Comparison of ENCODE assay signal across 8 cellular contexts in genomic region chr1:201530741-201531521, GRCh38. TPM values are rescaled to one million over a fixed set of nuclear protein-coding genes. Genes with fewer than 3 reads are reported as not detected.
DNase-seq lines count a peak whose midpoint lies in the region; ATAC-seq and TF ChIP-seq lines count a peak whose summit lies in the region.

No MANE protein-coding gene starts in this region.

- 21% methylated on average over 25 of the region's 25 CpGs for WGBS in prostate gland

- H3K9ac ChIP-seq in BLaER1: peak overlapping the region; percentile 66

- H4K20me1 ChIP-seq in BLaER1: no peaks in the 10 kb centered on the region

- TF ChIP-seq CTCF in prostate gland (IDR thresholded peaks at IDR 0.05): peak in 3 of 4 experiments; percentile 43 to 73 (median 66)

- peak; percentile 57 to 83 for DNase-seq in HAP-1 (ENCODE audit: low spot score in 2 of 2)
- DNase-seq in NCI-H748 (lab: John Stamatoyannopoulos, UW; ENCODE audit: unreplicated experiment): peak; percentile 47
- DNase-seq in activated naive CD4-positive, alpha-beta T cell treated with anti-CD3 and anti-CD28 coated beads, Interleukin-2, amount 50 U/mL, for 16 hours: peak; percentile 25
- DNase-seq in Right ventricle myocardium superior: peak; percentile 91
- DNase-seq in prostate gland (ENCODE audit: low spot score): peak; percentile 57

- H3K4me1 ChIP-seq in BLaER1 (peaks cover 72% of the 10 kb centered on the region), HAP-1 (no peaks in the 10 kb centered on the region; the same call in 1 of the 2 replicates), prostate gland (replicated peaks) (no peaks in the 10 kb centered on the region)

- no peak for TF ChIP-seq POLR2A in prostate gland (IDR thresholded peaks at IDR 0.05)

- intact Hi-C loops in Right ventricle myocardium superior (cut with DNase I) (loop anchor here (5.0 kb wide), 1 partner anchor 261 kb away; no protein-coding TSS in a partner anchor), prostate gland (cut with DNase I) (loop anchor here (1.0 kb wide), 1 partner anchor 173 kb away; no protein-coding TSS in a partner anchor)

- H3K4me2 ChIP-seq in BLaER1: peak overlapping the region; percentile 86

- no peaks in the 10 kb centered on the region for H3K36me3 ChIP-seq in BLaER1
- no peaks in the 10 kb centered on the region for H3K36me3 ChIP-seq in HAP-1 (replicated peaks)
- no peaks in the 10 kb centered on the region for H3K36me3 ChIP-seq in prostate gland

- H3K27ac ChIP-seq in BLaER1 (peak overlapping the region; percentile 75), prostate gland (no peak overlapping the region)

- H3K9me3 ChIP-seq in BLaER1: no peaks in the 10 kb centered on the region
- H3K9me3 ChIP-seq in HAP-1: no peaks in the 10 kb centered on the region
- H3K9me3 ChIP-seq in prostate gland: no peaks in the 10 kb centered on the region

- in situ Hi-C loops in HAP-1 (cut with MboI; ENCODE audit: low sequenced_read_pairs): no loop called here

- H3K4me3 ChIP-seq in BLaER1 (peak overlapping the region; percentile 39; the same call in 1 of the 2 replicates), HAP-1 (no peak overlapping the region), prostate gland (no peak overlapping the region)

- peak; percentile 91 for ATAC-seq in Right ventricle myocardium superior (ENCODE audit: poor library complexity)
- no peak for ATAC-seq in activated CD4-positive, CD25-positive, alpha-beta regulatory T cell treated with anti-CD3 and anti-CD28 coated beads, Interleukin-2, amount 50 U/mL, for 24 hours
- ATAC-seq in HG03196 (IDR thresholded peaks at IDR 0.05; ENCODE audit: unreplicated experiment): no peak

- no peaks in the 10 kb centered on the region for H3K27me3 ChIP-seq in BLaER1
- H3K27me3 ChIP-seq in HAP-1 (ENCODE audit: low read depth): no peaks in the 10 kb centered on the region
- no peaks in the 10 kb centered on the region for H3K27me3 ChIP-seq in prostate gland (replicated peaks; ENCODE audit: insufficient read depth)

RNA-seq across cellular contexts. Expression of gene NAV1, which starts 8.0 kb away (rescaled TPM):
- total RNA-seq in Right ventricle myocardium superior: 66.6 TPM
- total RNA-seq in prostate gland: 10 to 100 TPM; 13.1 to 29.1 TPM

RNA-seq across cellular contexts. Expression of gene CSRP1, which starts 24.0 kb away (rescaled TPM):
- total RNA-seq in Right ventricle myocardium superior (53.1 TPM), prostate gland (1,000 to 10,000 TPM; 1,117 to 1,634 TPM)

Comparison
In these comparisons a context has a peak if more than half of its experiments do, and no peak if none do; other contexts are left out.
1. DNase-seq: peak in every context shown above with its lines; median percentile 91 in Right ventricle myocardium superior; 70 in HAP-1; 57 in prostate gland; 47 in NCI-H748; 25 in activated naive CD4-positive, alpha-beta T cell treated with anti-CD3 and anti-CD28 coated beads, Interleukin-2, amount 50 U/mL, for 16 hours.
2. RNA of gene CSRP1, which starts 24.0 kb away (total RNA-seq): 1,117 to 1,634 TPM in prostate gland; 53.1 TPM in Right ventricle myocardium superior (single experiment); every median in the first group is over 10 times any median in the second.